Comparison of ENCODE assay signal across 1 cellular context in the genomic region with DNA sequence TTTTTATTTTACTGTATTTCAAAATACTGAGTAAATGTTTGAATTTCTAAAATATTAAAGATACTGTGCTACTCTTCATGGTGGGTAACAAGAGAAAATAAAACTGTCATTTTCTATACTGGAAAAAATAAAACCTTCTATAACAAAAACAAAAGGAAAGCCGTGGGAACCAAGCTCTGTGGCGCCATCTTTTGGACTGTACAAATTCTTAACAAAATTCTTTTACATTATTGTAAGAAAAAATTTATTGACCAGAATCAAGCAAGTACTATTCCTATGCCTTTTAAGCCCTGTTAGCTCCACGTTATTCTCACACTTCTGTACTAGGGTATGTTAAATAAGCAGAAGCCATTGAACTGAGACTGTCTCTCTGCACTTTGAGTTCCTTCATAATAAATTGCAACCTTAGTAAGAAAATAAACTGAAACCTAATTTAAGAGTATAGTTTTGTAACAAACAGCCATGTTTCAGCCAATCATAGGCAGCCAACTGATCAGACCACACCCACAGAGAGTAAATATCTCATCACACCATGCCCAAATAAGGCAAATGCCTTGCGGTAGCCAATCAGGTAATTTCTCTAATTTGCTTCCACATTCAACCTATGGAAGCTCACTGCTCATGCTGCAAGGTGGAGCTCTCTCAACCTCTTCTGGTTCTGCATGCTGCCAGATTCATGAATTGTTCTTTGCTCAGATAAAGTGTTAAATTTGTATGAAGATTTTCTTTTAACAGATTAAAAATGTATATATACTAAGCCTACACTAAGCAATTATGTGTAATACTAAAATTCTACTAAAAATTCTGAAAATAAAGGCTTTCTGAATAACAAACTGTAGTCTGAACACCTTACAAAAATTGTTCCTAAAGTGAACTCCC.
A peak's percentile ranks its signal among the peaks of the same experiment; 100 is the strongest.
TF ChIP-seq lines count a peak whose summit lies in the region.

No MANE protein-coding gene starts in this region.

TF ChIP-seq in HepG2, 621 proteins besides CTCF, POLR2A, EP300 and RAD21 (continued from another document):
- TF ChIP-seq, protein P1, sequence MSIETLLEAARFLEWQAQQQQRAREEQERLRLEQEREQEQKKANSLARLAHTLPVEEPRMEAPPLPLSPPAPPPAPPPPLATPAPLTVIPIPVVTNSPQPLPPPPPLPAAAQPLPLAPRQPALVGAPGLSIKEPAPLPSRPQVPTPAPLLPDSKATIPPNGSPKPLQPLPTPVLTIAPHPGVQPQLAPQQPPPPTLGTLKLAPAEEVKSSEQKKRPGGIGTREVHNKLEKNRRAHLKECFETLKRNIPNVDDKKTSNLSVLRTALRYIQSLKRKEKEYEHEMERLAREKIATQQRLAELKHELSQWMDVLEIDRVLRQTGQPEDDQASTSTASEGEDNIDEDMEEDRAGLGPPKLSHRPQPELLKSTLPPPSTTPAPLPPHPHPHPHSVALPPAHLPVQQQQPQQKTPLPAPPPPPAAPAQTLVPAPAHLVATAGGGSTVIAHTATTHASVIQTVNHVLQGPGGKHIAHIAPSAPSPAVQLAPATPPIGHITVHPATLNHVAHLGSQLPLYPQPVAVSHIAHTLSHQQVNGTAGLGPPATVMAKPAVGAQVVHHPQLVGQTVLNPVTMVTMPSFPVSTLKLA (IDR thresholded peaks at IDR 0.05) = no peak
- TF ChIP-seq ZNF878 (CRISPR knock-in tag; IDR thresholded peaks at IDR 0.05) (0 out of 2 replicates have a peak, but pooled peaks have one; percentile 43), TGIF2 (CRISPR knock-in tag; IDR thresholded peaks at IDR 0.05) (no peak), ZNF143 (CRISPR knock-in tag; IDR thresholded peaks at IDR 0.05) (no peak), GATA4 (IDR thresholded peaks at IDR 0.05; ENCODE audit: borderline replicate concordance, low read depth) (no peak), ZNF790 (CRISPR knock-in tag; IDR thresholded peaks at IDR 0.05; ENCODE audit: borderline replicate concordance) (no peak), ZNF264 (CRISPR knock-in tag; IDR thresholded peaks at IDR 0.05) (no peak), POGZ (CRISPR knock-in tag; IDR thresholded peaks at IDR 0.05) (no peak), KDM1A (CRISPR knock-in tag; IDR thresholded peaks at IDR 0.05) (no peak), SMC3 (IDR thresholded peaks at IDR 0.05; ENCODE audit: low read length) (peak; percentile 25; the same call in 1 of the 2 replicates), LCORL (IDR thresholded peaks at IDR 0.05) (no peak), LCORL (CRISPR knock-in tag; IDR thresholded peaks at IDR 0.05) (no peak), HHEX (CRISPR knock-in tag; IDR thresholded peaks at IDR 0.05) (no peak), SRF (IDR thresholded peaks at IDR 0.05; ENCODE audit: low read depth, low read length) (peak; percentile 97), ZNF792 (CRISPR knock-in tag; IDR thresholded peaks at IDR 0.05) (no peak), SKI (IDR thresholded peaks at IDR 0.05; ENCODE audit: partially characterized antibody) (no peak), ESRRA (CRISPR knock-in tag; IDR thresholded peaks at IDR 0.05; ENCODE audit: low read depth) (no peak), STAG1 (CRISPR knock-in tag; IDR thresholded peaks at IDR 0.05) (peak; percentile 49), DNMT3B (CRISPR knock-in tag; conservative IDR thresholded peaks at IDR 0.05) (no peak), GZF1 (CRISPR knock-in tag; IDR thresholded peaks at IDR 0.05) (no peak), NFATC3 (CRISPR knock-in tag; IDR thresholded peaks at IDR 0.05) (no peak), SNAI1 (CRISPR knock-in tag; IDR thresholded peaks at IDR 0.05; ENCODE audit: borderline replicate concordance) (no peak), REPIN1 (CRISPR knock-in tag; IDR thresholded peaks at IDR 0.05; ENCODE audit: borderline replicate concordance, low read depth) (no peak), ZNF292 (CRISPR knock-in tag; IDR thresholded peaks at IDR 0.05; ENCODE audit: borderline replicate concordance, low read depth) (no peak), KAT8 (CRISPR knock-in tag; IDR thresholded peaks at IDR 0.05) (0 out of 2 replicates have a peak, but pooled peaks have one; percentile 27), FIP1L1 (IDR thresholded peaks at IDR 0.05; ENCODE audit: borderline replicate concordance, insufficient read depth, low read depth, low read length) (no peak), ZFY (CRISPR knock-in tag; IDR thresholded peaks at IDR 0.05) (no peak), TCF12 (IDR thresholded peaks at IDR 0.05) (no peak), TCF12 (CRISPR knock-in tag; IDR thresholded peaks at IDR 0.05) (no peak)
- TF ChIP-seq, protein P2, sequence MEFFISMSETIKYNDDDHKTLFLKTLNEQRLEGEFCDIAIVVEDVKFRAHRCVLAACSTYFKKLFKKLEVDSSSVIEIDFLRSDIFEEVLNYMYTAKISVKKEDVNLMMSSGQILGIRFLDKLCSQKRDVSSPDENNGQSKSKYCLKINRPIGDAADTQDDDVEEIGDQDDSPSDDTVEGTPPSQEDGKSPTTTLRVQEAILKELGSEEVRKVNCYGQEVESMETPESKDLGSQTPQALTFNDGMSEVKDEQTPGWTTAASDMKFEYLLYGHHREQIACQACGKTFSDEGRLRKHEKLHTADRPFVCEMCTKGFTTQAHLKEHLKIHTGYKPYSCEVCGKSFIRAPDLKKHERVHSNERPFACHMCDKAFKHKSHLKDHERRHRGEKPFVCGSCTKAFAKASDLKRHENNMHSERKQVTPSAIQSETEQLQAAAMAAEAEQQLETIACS (CRISPR knock-in tag; IDR thresholded peaks at IDR 0.05) = no peak
- TF ChIP-seq, protein P3, sequence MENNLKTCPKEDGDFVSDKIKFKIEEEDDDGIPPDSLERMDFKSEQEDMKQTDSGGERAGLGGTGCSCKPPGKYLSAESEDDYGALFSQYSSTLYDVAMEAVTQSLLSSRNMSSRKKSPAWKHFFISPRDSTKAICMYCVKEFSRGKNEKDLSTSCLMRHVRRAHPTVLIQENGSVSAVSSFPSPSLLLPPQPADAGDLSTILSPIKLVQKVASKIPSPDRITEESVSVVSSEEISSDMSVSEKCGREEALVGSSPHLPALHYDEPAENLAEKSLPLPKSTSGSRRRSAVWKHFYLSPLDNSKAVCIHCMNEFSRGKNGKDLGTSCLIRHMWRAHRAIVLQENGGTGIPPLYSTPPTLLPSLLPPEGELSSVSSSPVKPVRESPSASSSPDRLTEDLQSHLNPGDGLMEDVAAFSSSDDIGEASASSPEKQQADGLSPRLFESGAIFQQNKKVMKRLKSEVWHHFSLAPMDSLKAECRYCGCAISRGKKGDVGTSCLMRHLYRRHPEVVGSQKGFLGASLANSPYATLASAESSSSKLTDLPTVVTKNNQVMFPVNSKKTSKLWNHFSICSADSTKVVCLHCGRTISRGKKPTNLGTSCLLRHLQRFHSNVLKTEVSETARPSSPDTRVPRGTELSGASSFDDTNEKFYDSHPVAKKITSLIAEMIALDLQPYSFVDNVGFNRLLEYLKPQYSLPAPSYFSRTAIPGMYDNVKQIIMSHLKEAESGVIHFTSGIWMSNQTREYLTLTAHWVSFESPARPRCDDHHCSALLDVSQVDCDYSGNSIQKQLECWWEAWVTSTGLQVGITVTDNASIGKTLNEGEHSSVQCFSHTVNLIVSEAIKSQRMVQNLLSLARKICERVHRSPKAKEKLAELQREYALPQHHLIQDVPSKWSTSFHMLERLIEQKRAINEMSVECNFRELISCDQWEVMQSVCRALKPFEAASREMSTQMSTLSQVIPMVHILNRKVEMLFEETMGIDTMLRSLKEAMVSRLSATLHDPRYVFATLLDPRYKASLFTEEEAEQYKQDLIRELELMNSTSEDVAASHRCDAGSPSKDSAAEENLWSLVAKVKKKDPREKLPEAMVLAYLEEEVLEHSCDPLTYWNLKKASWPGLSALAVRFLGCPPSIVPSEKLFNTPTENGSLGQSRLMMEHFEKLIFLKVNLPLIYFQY (CRISPR knock-in tag; IDR thresholded peaks at IDR 0.05; ENCODE audit: borderline replicate concordance) = no peak
- TF ChIP-seq, protein P4, sequence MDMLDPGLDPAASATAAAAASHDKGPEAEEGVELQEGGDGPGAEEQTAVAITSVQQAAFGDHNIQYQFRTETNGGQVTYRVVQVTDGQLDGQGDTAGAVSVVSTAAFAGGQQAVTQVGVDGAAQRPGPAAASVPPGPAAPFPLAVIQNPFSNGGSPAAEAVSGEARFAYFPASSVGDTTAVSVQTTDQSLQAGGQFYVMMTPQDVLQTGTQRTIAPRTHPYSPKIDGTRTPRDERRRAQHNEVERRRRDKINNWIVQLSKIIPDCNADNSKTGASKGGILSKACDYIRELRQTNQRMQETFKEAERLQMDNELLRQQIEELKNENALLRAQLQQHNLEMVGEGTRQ (IDR thresholded peaks at IDR 0.05; ENCODE audit: low read depth, low read length) = no peak
- TF ChIP-seq, protein P4 (CRISPR knock-in tag; IDR thresholded peaks at IDR 0.05; ENCODE audit: borderline replicate concordance) = peak; percentile 53; the same call in 1 of the 2 replicates
- TF ChIP-seq, protein P5, sequence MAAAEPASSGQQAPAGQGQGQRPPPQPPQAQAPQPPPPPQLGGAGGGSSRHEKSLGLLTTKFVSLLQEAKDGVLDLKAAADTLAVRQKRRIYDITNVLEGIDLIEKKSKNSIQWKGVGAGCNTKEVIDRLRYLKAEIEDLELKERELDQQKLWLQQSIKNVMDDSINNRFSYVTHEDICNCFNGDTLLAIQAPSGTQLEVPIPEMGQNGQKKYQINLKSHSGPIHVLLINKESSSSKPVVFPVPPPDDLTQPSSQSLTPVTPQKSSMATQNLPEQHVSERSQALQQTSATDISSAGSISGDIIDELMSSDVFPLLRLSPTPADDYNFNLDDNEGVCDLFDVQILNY (CRISPR knock-in tag; conservative IDR thresholded peaks at IDR 0.05) = no peak
